ENCODE assay signal across 8 cellular contexts in the genomic region with DNA sequence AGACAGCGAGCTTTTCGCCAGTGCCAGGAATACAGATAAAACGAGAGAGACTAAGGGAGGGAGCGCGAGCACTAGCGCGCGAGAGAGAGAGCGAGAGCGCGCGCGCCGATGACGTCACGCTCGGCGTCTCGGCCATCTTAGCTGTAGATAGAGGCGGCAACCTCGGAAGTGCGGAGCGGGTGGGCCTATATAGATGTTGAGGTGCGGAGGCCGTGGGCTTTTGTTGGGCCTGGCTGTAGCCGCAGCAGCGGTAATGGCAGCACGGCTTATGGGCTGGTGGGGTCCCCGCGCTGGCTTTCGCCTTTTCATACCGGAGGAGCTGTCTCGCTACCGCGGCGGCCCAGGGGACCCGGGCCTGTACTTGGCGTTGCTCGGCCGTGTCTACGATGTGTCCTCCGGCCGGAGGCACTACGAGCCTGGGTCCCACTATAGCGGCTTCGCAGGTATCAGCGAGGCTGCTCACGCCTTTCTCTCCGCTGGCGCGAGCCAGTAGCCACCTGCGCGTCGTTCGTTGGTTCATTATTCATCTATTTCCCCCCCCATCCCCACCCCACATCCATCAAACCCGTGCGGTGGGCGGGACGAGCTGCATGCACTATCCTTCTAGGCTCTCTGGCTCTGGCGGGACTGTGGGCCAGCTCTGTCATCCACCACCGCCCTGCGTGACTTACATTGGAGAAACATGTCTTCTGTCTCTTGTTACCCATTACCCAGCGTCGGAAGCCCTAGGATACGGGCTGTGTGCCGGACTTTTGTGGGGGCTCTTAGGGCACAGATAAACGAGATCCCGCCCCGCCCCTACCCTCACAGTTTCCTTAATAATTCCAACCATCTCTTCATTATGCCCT. TPM values are rescaled to one million over a fixed set of nuclear protein-coding genes. Genes with fewer than 3 reads are reported as not detected.
DNase-seq lines count a peak whose midpoint lies in the region; ATAC-seq and TF ChIP-seq lines count a peak whose summit lies in the region.

No MANE protein-coding gene starts in this region.

- no peak for TF ChIP-seq CTCF in osteoblast (IDR thresholded peaks at IDR 0.05; ENCODE audit: extremely low read depth, low read depth, low read length)
- no peak for TF ChIP-seq CTCF in testis (IDR thresholded peaks at IDR 0.05)

- H3K79me2 ChIP-seq in osteoblast (ENCODE audit: insufficient read depth, low read length): peaks cover 50% of the 10 kb centered on the region

- peak overlapping the region; percentile 93 for H2AFZ ChIP-seq in osteoblast (ENCODE audit: low read length)

- H3K4me3 ChIP-seq in GM08714 (ENCODE audit: low read length) (peak overlapping the region; percentile 92), osteoblast (ENCODE audit: insufficient read depth, low read length) (peak overlapping the region; percentile 98), testis (peak overlapping the region; percentile 96 to 99)

- DNase-seq in NCI-H1092 (lab: John Stamatoyannopoulos, UW): peak; percentile 74
- DNase-seq in SKM-1 treated with dmso at 0.1 percent for 144 hours (lab: John Stamatoyannopoulos, UW; ENCODE audit: unreplicated experiment): peak; percentile 61
- peak; percentile 89 for DNase-seq in activated naive CD8-positive, alpha-beta T cell treated with anti-CD3 and anti-CD28 coated beads for 36 hours
- peak; percentile 81 to 95 (median 91) for DNase-seq in head of caudate nucleus
- peak; percentile 97 for DNase-seq in osteoblast (ENCODE audit: insufficient read length, low spot score, missing footprints)
- DNase-seq in testis: peak; percentile 96

- H3K4me1 Mint-ChIP-seq in activated naive CD8-positive, alpha-beta T cell treated with anti-CD3 and anti-CD28 coated beads for 36 hours: peaks cover 43% of the 10 kb centered on the region

- H3K9me3 ChIP-seq in osteoblast (ENCODE audit: low read depth, low read length): no peaks in the 10 kb centered on the region
- no peaks in the 10 kb centered on the region for H3K9me3 ChIP-seq in testis

- peak; percentile 18 for TF ChIP-seq POLR2A in testis (IDR thresholded peaks at IDR 0.05)

- peak overlapping the region; percentile 99 for H3K4me3 Mint-ChIP-seq in activated naive CD8-positive, alpha-beta T cell treated with anti-CD3 and anti-CD28 coated beads for 36 hours

- H3K4me1 ChIP-seq in osteoblast (ENCODE audit: insufficient read depth, low read length) (peaks cover 18% of the 10 kb centered on the region), testis (peaks cover 29% of the 10 kb centered on the region)

- ATAC-seq in HG02588 (IDR thresholded peaks at IDR 0.05; ENCODE audit: unreplicated experiment): peak; percentile 59

- peak overlapping the region; percentile 98 for H3K27ac ChIP-seq in osteoblast (ENCODE audit: low read depth, low read length)
- peak overlapping the region; percentile 98 to 99 for H3K27ac ChIP-seq in testis

- WGBS in testis, 2 donors: 1% methylated on average over 38 to 69 of the region's 69 CpGs

- no peaks in the 10 kb centered on the region for H3K27me3 ChIP-seq in osteoblast (ENCODE audit: insufficient read depth, low read length)
- no peaks in the 10 kb centered on the region for H3K27me3 ChIP-seq in testis

- H3K36me3 ChIP-seq in osteoblast (ENCODE audit: insufficient read depth, low read length) (peaks cover 4% of the 10 kb centered on the region), testis (ENCODE audit: low read depth, missing control alignments) (no peaks in the 10 kb centered on the region)

- H3K27me3 Mint-ChIP-seq in activated naive CD8-positive, alpha-beta T cell treated with anti-CD3 and anti-CD28 coated beads for 36 hours: no peaks in the 10 kb centered on the region

- H3K4me2 ChIP-seq in osteoblast (ENCODE audit: insufficient read depth, low read length): peak overlapping the region; percentile 97

- no peaks in the 10 kb centered on the region for H3K9me3 Mint-ChIP-seq in activated naive CD8-positive, alpha-beta T cell treated with anti-CD3 and anti-CD28 coated beads for 36 hours

- intact Hi-C loops in head of caudate nucleus (cut with DNase I) (no loop called here), testis (cut with DNase I; ENCODE audit: low total_unique reads) (no loop called here)

- H3K27ac Mint-ChIP-seq in activated naive CD8-positive, alpha-beta T cell treated with anti-CD3 and anti-CD28 coated beads for 36 hours: peak overlapping the region; percentile 100

- H3K36me3 Mint-ChIP-seq in activated naive CD8-positive, alpha-beta T cell treated with anti-CD3 and anti-CD28 coated beads for 36 hours: peaks cover 5% of the 10 kb centered on the region

- H4K20me1 ChIP-seq in osteoblast (ENCODE audit: insufficient read depth, low read length): peaks cover 27% of the 10 kb centered on the region

RNA-seq across cellular contexts. Expression of a gene that starts 0.8 kb away (rescaled TPM):
- total RNA-seq in activated naive CD8-positive, alpha-beta T cell treated with anti-CD3 and anti-CD28 coated beads for 36 hours: 10 to 100 TPM; 11.0 to 11.6 TPM
- total RNA-seq in osteoblast (38.3 and 46.3 TPM in 2 replicates), testis (10 to 100 TPM; 75.1 to 90.3 TPM)
- polyA plus RNA-seq in testis (ENCODE audit: insufficient read depth, low read depth, low replicate concordance): 102 TPM

RNA-seq across cellular contexts. Expression of a gene that starts 1.0 kb away (rescaled TPM):
- 10 to 100 TPM; 23.7 to 27.0 TPM for total RNA-seq in activated naive CD8-positive, alpha-beta T cell treated with anti-CD3 and anti-CD28 coated beads for 36 hours
- 46.9 and 52.8 TPM in 2 replicates for total RNA-seq in osteoblast
- total RNA-seq in testis: 100 to 1,000 TPM; 115 to 129 TPM
- polyA plus RNA-seq in testis (ENCODE audit: insufficient read depth, low read depth, low replicate concordance): 36.3 TPM

Comparison
In these comparisons a context has a peak if more than half of its experiments do, and no peak if none do; other contexts are left out.
1. Peak in every context shown above with its lines: DNase-seq, ATAC-seq, H3K4me3 ChIP-seq and H3K27ac ChIP-seq.